22 cellular contexts compared by ENCODE assay signal in genomic region chr9:96395964-96396363, GRCh38.
"Had no signal": no experiment of that assay in that cellular context is flagged by ENCODE, and none has a peak within 500 bp of the region (broad histone marks: within the 10 kb centered on the region; RNA-seq: fewer than 3 reads in every experiment).

No MANE protein-coding gene starts in this region.

- H3K4me1 ChIP-seq: esophagus muscularis mucosa, gastrocnemius medialis, sigmoid colon, testis, tibial nerve, upper lobe of right lung, vagina had no signal

- H3K27ac ChIP-seq: epithelial cell of prostate, esophagus muscularis mucosa, gastrocnemius medialis, neutrophil, sigmoid colon, skin epidermis, testis, tibial nerve, upper lobe of right lung, vagina had no signal

- H3K4me3 Mint-ChIP-seq: dendritic cell treated with granulocyte-macrophage colony-stimulating factor and Interleukin-4, amounts not matched to agents 40 ng/mL and 50 ng/mL, for 4 days; effector memory CD8-positive, alpha-beta T cell; naive B cell; nephron progenitor cell; stimulated activated naive B cell treated with anti-CD40 and anti-IgM and Interleukin-4, amounts not matched to agents 10 μg/mL and 1 μg/mL and 100 μg/mL, for 72 hours; stimulated activated naive CD8-positive, alpha-beta T cell treated with anti-CD3 and anti-CD28 coated beads, Interleukin-15, amount 100 ng/mL, for 72 hours had no signal

- H3K27me3 Mint-ChIP-seq: dendritic cell treated with granulocyte-macrophage colony-stimulating factor and Interleukin-4, amounts not matched to agents 40 ng/mL and 50 ng/mL, for 4 days; effector memory CD8-positive, alpha-beta T cell; naive B cell; stimulated activated naive B cell treated with anti-CD40 and anti-IgM and Interleukin-4, amounts not matched to agents 10 μg/mL and 1 μg/mL and 100 μg/mL, for 72 hours; stimulated activated naive CD8-positive, alpha-beta T cell treated with anti-CD3 and anti-CD28 coated beads, Interleukin-15, amount 100 ng/mL, for 72 hours had no signal

- DNase-seq: effector memory CD8-positive, alpha-beta T cell; gastrocnemius medialis; kidney; left cardiac atrium; mesendoderm; naive B cell; nephron progenitor cell; posterior cingulate gyrus; sigmoid colon; stimulated activated CD4-positive, alpha-beta T cell treated with anti-CD3 and anti-CD28 coated beads, Interleukin-2, amount 100 ng/mL, for 24 hours; stimulated activated CD4-positive, alpha-beta T cell treated with anti-CD3 and anti-CD28 coated beads, Interleukin-4, amount 100 ng/mL, for 4 hours; stimulated activated naive B cell treated with anti-CD40 and anti-IgM and Interleukin-4, amounts not matched to agents 10 μg/mL and 1 μg/mL and 100 μg/mL, for 72 hours; stimulated activated naive CD8-positive, alpha-beta T cell treated with anti-CD3 and anti-CD28 coated beads, Interleukin-15, amount 100 ng/mL, for 72 hours; testis; upper lobe of right lung had no signal

- H3K4me3 ChIP-seq: esophagus muscularis mucosa, gastrocnemius medialis, sigmoid colon, skin epidermis, testis, tibial nerve, upper lobe of right lung, vagina had no signal

- FAIRE-seq: kidney had no signal

- H3K36me3 ChIP-seq: gastrocnemius medialis, sigmoid colon, tibial nerve, upper lobe of right lung, vagina had no signal

- H3K27ac Mint-ChIP-seq: dendritic cell treated with granulocyte-macrophage colony-stimulating factor and Interleukin-4, amounts not matched to agents 40 ng/mL and 50 ng/mL, for 4 days; naive B cell; stimulated activated naive B cell treated with anti-CD40 and anti-IgM and Interleukin-4, amounts not matched to agents 10 μg/mL and 1 μg/mL and 100 μg/mL, for 72 hours; stimulated activated naive CD8-positive, alpha-beta T cell treated with anti-CD3 and anti-CD28 coated beads, Interleukin-15, amount 100 ng/mL, for 72 hours had no signal

- H3K9me3 ChIP-seq: gastrocnemius medialis, neutrophil, testis, vagina had no signal

- ATAC-seq: effector memory CD8-positive, alpha-beta T cell; gastrocnemius medialis; left cardiac atrium; stimulated activated naive B cell treated with anti-CD40 and anti-IgM and Interleukin-4, amounts not matched to agents 10 μg/mL and 1 μg/mL and 100 μg/mL, for 72 hours; stimulated activated naive CD8-positive, alpha-beta T cell treated with anti-CD3 and anti-CD28 coated beads, Interleukin-15, amount 100 ng/mL, for 72 hours; upper lobe of right lung had no signal

- H3K27me3 ChIP-seq: esophagus muscularis mucosa, gastrocnemius medialis, neutrophil, sigmoid colon, testis, tibial nerve, upper lobe of right lung, vagina had no signal
